Comparison of ENCODE assay signal across 22 cellular contexts in genomic region chr1:235582130-235582529, GRCh38.
"Had no signal": no experiment of that assay in that cellular context is flagged by ENCODE, and none has a peak within 500 bp of the region (broad histone marks: within the 10 kb centered on the region; RNA-seq: fewer than 3 reads in every experiment).

No MANE protein-coding gene starts in this region.

- H3K27ac ChIP-seq: SJSA1, SK-N-MC had no signal

- DNase-seq: IMR-90, Karpas-422, KG1, MM.1S, NCI-H1092 treated with DMSO at 0.1 percent for 48 hours, NCI-H1436, NCI-H187, NCI-H2029, NCI-H2081 treated with DMSO at 0.1 percent for 48 hours, NCI-H2171, NCI-H226, NCI-H446, NCI-H510A, NCI-H524 treated with DMSO at 0.1 percent for 48 hours, NCI-H69, NCI-H774, Right ventricle myocardium superior, RPMI8226, SIG-M5 had no signal

- H3K4me1 ChIP-seq: SJSA1 had no signal

- H3K9me3 ChIP-seq: SJSA1 had no signal

- H3K36me3 ChIP-seq: SJSA1 had no signal

- ATAC-seq: HepG2 had no signal

- H3K4me3 ChIP-seq: SJSA1, SK-N-MC had no signal

- H3K27me3 ChIP-seq: SJSA1 had no signal
